ENCODE assay signal across 1 cellular context in the genomic region with DNA sequence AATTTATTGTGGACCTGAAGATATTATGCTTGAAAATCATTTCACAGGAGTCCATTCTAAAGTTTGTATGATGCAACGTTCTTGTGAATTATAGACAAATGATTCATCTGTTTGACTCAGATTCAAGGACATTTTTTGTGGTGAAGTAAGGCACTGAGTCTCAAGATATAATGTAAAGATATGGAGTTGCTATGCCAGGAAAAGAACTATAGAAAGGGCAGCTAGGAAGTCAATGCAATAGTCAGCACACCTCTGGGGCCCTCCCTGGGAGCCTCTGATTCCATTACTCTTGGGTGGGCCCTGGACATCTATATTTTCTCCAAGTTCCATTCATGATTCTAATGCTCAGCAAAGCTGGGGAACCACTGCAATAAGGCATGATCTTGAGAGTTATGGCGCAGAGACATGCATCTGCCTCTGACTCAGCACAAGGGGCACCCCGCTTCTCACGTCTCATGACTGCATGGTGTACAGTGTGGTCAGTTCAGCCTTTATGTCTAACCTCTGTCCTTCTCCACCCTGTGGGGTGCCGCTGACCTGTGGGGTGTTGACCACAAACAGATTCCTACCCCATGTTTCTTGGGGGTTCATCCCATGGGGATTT.
A peak's percentile ranks its signal among the peaks of the same experiment; 100 is the strongest.
TF ChIP-seq lines count a peak whose summit lies in the region.

No MANE protein-coding gene starts in this region.

TF ChIP-seq in K562, 482 proteins besides CTCF, POLR2A, EP300 and RAD21 (continued from another document and continues in another):
- TF ChIP-seq ARID1B (IDR thresholded peaks at IDR 0.05) (peak; percentile 44; the same call in 1 of the 2 replicates), ZNF175 (CRISPR knock-in tag; IDR thresholded peaks at IDR 0.05; ENCODE audit: low read depth) (peak; percentile 62), TBP (optimal IDR thresholded peaks at IDR 0.05; ENCODE audit: low read depth, low read length) (no peak), LEF1 (IDR thresholded peaks at IDR 0.05) (peak; percentile 16; the same call in 1 of the 2 replicates), SMAD4 (CRISPR knock-in tag; conservative IDR thresholded peaks at IDR 0.05) (peak; percentile 53), ZNF311 (CRISPR knock-in tag; IDR thresholded peaks at IDR 0.05) (no peak), SETDB1 (IDR thresholded peaks at IDR 0.05; ENCODE audit: low read length) (no peak), PHF21A (IDR thresholded peaks at IDR 0.05; ENCODE audit: borderline replicate concordance, low read depth) (no peak), FOXK1 (CRISPR knock-in tag; IDR thresholded peaks at IDR 0.05; ENCODE audit: borderline replicate concordance) (no peak), NFATC3 (IDR thresholded peaks at IDR 0.05) (no peak), MEIS2 (IDR thresholded peaks at IDR 0.05; ENCODE audit: partially characterized antibody) (peak; percentile 30), SMARCE1 (IDR thresholded peaks at IDR 0.05) (0 out of 2 replicates have a peak, but pooled peaks have one; percentile 22), ARNT (IDR thresholded peaks at IDR 0.05) (no peak), ZNF707 (CRISPR knock-in tag; conservative IDR thresholded peaks at IDR 0.05) (no peak), ETV1 (tag; conservative IDR thresholded peaks at IDR 0.05; ENCODE audit: low read depth) (no peak), RNF2 (IDR thresholded peaks at IDR 0.05) (no peak; the same call in 1 of the 2 replicates), OTX1 (CRISPR knock-in tag; IDR thresholded peaks at IDR 0.05) (no peak; the same call in 1 of the 2 replicates), NCOR1 (IDR thresholded peaks at IDR 0.05) (no peak), ILK (tag; IDR thresholded peaks at IDR 0.05; ENCODE audit: borderline replicate concordance, low read depth) (no peak), ATF1 (CRISPR knock-in tag; IDR thresholded peaks at IDR 0.05) (no peak), ATF1 (tag; IDR thresholded peaks at IDR 0.05) (no peak), FOXO4 (CRISPR knock-in tag; IDR thresholded peaks at IDR 0.05) (no peak), FOS (IDR thresholded peaks at IDR 0.05; ENCODE audit: extremely low read depth, insufficient read length) (no peak), ZC3H11A (IDR thresholded peaks at IDR 0.05; ENCODE audit: low read depth, low read length) (no peak), ZNF232 (CRISPR knock-in tag; IDR thresholded peaks at IDR 0.05) (no peak), MGA (IDR thresholded peaks at IDR 0.05) (peak; percentile 37; the same call in 1 of the 2 replicates), KLF10 (CRISPR knock-in tag; IDR thresholded peaks at IDR 0.05) (no peak), MTA1 (IDR thresholded peaks at IDR 0.05; ENCODE audit: borderline replicate concordance) (no peak), MAFG (tag; conservative IDR thresholded peaks at IDR 0.05) (peak; percentile 71; the same call in 1 of the 2 replicates), SMARCA4 (IDR thresholded peaks at IDR 0.05) (0 out of 2 replicates have a peak, but pooled peaks have one; percentile 19), TRIM24 (IDR thresholded peaks at IDR 0.05) (peak; percentile 34 to 63; a peak in 2 of 4 replicates), MLLT1 (IDR thresholded peaks at IDR 0.05) (no peak), ZNF146 (CRISPR knock-in tag; IDR thresholded peaks at IDR 0.05; ENCODE audit: unreplicated experiment) (no peak)
- TF ChIP-seq, protein P1, sequence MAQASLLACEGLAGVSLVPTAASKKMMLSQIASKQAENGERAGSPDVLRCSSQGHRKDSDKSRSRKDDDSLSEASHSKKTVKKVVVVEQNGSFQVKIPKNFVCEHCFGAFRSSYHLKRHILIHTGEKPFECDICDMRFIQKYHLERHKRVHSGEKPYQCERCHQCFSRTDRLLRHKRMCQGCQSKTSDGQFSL (CRISPR knock-in tag; IDR thresholded peaks at IDR 0.05) = no peak
- TF ChIP-seq, protein P1 (tag; IDR thresholded peaks at IDR 0.05) = 0 out of 4 replicates have a peak, but pooled peaks of 1 of the 2 experiments have one; percentile 45
- TF ChIP-seq, protein P2, sequence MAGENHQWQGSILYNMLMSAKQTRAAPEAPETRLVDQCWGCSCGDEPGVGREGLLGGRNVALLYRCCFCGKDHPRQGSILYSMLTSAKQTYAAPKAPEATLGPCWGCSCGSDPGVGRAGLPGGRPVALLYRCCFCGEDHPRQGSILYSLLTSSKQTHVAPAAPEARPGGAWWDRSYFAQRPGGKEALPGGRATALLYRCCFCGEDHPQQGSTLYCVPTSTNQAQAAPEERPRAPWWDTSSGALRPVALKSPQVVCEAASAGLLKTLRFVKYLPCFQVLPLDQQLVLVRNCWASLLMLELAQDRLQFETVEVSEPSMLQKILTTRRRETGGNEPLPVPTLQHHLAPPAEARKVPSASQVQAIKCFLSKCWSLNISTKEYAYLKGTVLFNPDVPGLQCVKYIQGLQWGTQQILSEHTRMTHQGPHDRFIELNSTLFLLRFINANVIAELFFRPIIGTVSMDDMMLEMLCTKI (IDR thresholded peaks at IDR 0.05; ENCODE audit: partially characterized antibody) = no peak
- TF ChIP-seq, protein P3, sequence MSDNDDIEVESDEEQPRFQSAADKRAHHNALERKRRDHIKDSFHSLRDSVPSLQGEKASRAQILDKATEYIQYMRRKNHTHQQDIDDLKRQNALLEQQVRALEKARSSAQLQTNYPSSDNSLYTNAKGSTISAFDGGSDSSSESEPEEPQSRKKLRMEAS (CRISPR knock-in tag; IDR thresholded peaks at IDR 0.05) = no peak
- TF ChIP-seq, protein P4, sequence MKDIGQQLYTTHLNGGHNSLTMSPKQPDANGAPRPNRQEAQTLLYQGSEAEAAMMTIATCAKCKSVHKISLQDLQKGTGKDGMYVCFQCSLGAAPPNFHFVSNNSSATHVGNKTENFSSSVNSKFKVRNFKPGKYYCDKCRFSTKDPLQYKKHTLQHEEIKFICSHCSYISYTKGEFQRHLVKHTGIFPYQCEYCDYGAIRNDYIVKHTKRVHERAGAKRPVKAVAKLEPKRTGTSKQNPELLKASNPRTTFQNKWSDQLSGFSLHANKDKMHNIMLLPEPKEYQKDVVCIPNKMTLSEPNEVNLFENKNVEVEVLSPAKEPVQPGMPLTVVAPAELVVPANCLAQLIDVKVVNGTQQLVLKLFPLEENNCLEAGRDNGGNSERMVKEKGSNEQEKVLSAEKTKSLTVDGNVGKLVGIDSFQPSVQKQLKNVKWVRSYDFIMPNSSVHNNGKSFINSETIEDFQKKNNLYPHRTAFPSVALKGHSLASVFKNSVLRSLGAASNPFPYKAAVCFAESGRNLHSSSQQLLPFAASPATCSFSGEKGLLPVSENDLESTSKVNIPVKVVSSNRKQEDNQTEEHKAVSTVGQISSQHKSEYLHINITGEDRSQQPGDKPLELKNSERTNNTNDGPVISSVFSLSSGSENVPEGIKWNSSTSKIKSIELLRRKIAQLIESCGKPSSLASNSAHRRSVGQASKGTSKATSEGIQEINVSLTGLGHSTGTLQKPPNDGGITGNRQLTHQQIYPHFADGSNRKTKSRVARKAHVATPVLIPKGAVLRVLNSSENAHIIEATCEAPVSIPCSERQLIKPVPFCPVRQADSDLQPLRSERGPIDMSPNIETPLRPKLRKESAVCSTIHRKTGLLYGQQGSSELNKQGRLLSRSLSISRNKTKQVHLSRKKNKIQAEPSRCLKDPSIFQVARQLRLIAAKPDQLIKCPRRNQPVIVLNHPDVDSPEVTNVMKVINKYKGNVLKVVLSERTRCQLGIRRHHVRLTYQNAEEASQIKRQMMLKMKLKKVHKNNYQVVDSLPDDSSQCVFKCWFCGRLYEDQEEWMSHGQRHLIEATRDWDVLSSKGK (CRISPR knock-in tag; IDR thresholded peaks at IDR 0.05) = no peak
